In the genomic region with DNA sequence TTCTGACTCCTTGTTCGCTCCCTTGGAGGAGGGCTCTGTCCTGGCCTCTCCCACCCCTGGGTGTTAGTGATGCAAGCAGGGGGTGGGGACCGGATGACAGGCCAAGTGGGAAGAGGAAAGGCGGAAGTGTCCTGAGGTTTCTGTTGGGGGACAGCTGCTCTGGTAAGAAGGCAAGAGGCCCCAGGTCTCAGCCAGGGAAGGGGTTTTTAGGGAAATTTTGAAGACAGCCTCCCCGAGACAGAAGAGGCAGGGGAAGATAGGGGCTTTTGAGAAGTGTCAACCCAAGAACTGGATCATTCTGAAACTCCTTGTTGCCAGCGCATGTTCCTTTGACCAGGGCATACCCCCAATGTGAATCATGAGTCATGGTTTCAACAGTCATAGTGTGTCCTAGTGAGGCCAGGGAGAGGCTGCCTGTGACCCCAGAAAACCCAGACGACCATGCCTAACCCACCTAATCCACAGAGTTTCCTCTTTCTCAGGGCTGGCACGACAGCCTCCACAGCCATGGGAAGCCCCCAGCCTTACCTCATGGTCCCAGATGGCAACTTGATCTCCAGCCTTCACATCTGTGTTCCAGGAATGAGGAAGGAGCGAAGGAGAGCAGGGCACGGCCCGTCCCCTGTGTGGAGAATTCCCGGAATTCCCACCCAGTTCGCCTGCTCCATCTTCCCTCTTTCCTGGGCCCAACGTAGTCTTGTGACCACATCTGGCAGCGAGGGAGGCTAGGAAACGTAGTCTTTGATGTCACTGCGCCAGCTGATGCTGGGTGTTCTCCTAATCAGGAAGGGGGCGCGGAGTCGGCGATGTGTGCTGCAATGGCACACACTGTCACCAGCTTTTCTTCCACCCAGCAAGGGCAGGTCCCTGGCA, we compare ENCODE assay signal across 8 cellular contexts. TPM values are rescaled to one million over a fixed set of nuclear protein-coding genes. Genes with fewer than 3 reads are reported as not detected.
DNase-seq lines count a peak whose midpoint lies in the region; ATAC-seq and TF ChIP-seq lines count a peak whose summit lies in the region.

No MANE protein-coding gene starts in this region.

- peak overlapping the region; percentile 82 for H3K27ac Mint-ChIP-seq in activated CD8-positive, alpha-beta T cell treated with anti-CD3 and anti-CD28 coated beads for 36 hours
- peak overlapping the region; percentile 88 to 99 (median 96) for H3K27ac Mint-ChIP-seq in naive thymus-derived CD8-positive, alpha-beta T cell

- H3K9me3 Mint-ChIP-seq in activated CD8-positive, alpha-beta T cell treated with anti-CD3 and anti-CD28 coated beads for 36 hours, result no peaks in the 10 kb centered on the region
- no peaks in the 10 kb centered on the region for H3K9me3 Mint-ChIP-seq in naive thymus-derived CD8-positive, alpha-beta T cell

- intact Hi-C loops in Right ventricle myocardium superior (cut with DNase I), result no loop called here
- intact Hi-C loops in activated CD8-positive, alpha-beta T cell treated with anti-CD3 and anti-CD28 coated beads for 36 hours (cut with micrococcal nuclease), result loop anchor here (5.0 kb wide), 1 partner anchor 318 kb away; a partner anchor contains a TSS

- H3F3A ChIP-seq in SK-N-SH (replicated peaks; ENCODE audit: insufficient read depth), result no peaks in the 10 kb centered on the region

- DNase-seq in Right ventricle myocardium superior, result peak; percentile 75
- no peak for DNase-seq in right atrium auricular region (ENCODE audit: low spot score)
- peak; percentile 83 for DNase-seq in activated CD8-positive, alpha-beta T cell treated with anti-CD3 and anti-CD28 coated beads for 36 hours
- DNase-seq in naive thymus-derived CD8-positive, alpha-beta T cell, result no peak
- DNase-seq in NCI-H2227 (lab: John Stamatoyannopoulos, UW; ENCODE audit: unreplicated experiment), result no peak
- no peak for DNase-seq in SK-N-SH
- no peak for DNase-seq in NCI-H1092 (lab: John Stamatoyannopoulos, UW)

- H3K27me3 Mint-ChIP-seq in activated CD8-positive, alpha-beta T cell treated with anti-CD3 and anti-CD28 coated beads for 36 hours, result no peaks in the 10 kb centered on the region
- no peaks in the 10 kb centered on the region for H3K27me3 Mint-ChIP-seq in naive thymus-derived CD8-positive, alpha-beta T cell

- no peak for TF ChIP-seq RAD21 in SK-N-SH (IDR thresholded peaks at IDR 0.05; ENCODE audit: low read length)

- H3K79me2 ChIP-seq in SK-N-SH (ENCODE audit: insufficient read depth), result no peaks in the 10 kb centered on the region

- H3K9ac ChIP-seq in SK-N-SH, result no peak overlapping the region

- no peaks in the 10 kb centered on the region for H3K36me3 Mint-ChIP-seq in activated CD8-positive, alpha-beta T cell treated with anti-CD3 and anti-CD28 coated beads for 36 hours (ENCODE audit: low read depth)
- H3K36me3 Mint-ChIP-seq in naive thymus-derived CD8-positive, alpha-beta T cell, result peaks cover 0 to 1% (median 0%) of the 10 kb centered on the region in 3 donors

- H3K9me2 ChIP-seq in SK-N-SH, result no peaks in the 10 kb centered on the region

- H3K27ac ChIP-seq in right atrium auricular region (peak overlapping the region in 1 of 2 donors; percentile 12), SK-N-SH (ENCODE audit: low read depth in 2 of 2, low read length in 1 of 2) (no peak overlapping the region)

- no peaks in the 10 kb centered on the region for H4K20me1 ChIP-seq in SK-N-SH (ENCODE audit: insufficient read depth)

- H3K4me1 Mint-ChIP-seq in activated CD8-positive, alpha-beta T cell treated with anti-CD3 and anti-CD28 coated beads for 36 hours (ENCODE audit: low read depth), result peaks cover 51% of the 10 kb centered on the region
- peaks cover 19 to 79% (median 74%) of the 10 kb centered on the region in 4 donors for H3K4me1 Mint-ChIP-seq in naive thymus-derived CD8-positive, alpha-beta T cell

- H3K4me1 ChIP-seq in right atrium auricular region (peaks cover 0 to 16% of the 10 kb centered on the region in 2 donors), SK-N-SH (ENCODE audit: control insufficient read depth in 1 of 2, insufficient read depth in 2 of 2, low read depth in 1 of 2, low read length in 1 of 2) (no peaks in the 10 kb centered on the region; a peak in 1 of 4 replicates)

- POLR2A ChIA-PET in activated CD8-positive, alpha-beta T cell treated with anti-CD3 and anti-CD28 coated beads for 36 hours (lab: Charles Lee), result interaction anchor here (1.0 to 3.0 kb wide), 2 partner anchors 10 to 231 kb away, joined by 3 to 21 read pairs; a partner anchor contains a TSS
- POLR2A ChIA-PET in naive thymus-derived CD8-positive, alpha-beta T cell (lab: Charles Lee), result interaction anchor here (1.0 to 9.1 kb wide), 4 partner anchors 7 to 412 kb away, joined by 3 to 254 read pairs (median 50); a partner anchor contains a TSS
- POLR2A ChIA-PET in SK-N-SH (lab: Yijun Ruan, JAX), result no interaction called here

- peak; percentile 58 for ATAC-seq in Right ventricle myocardium superior (ENCODE audit: poor library complexity)
- peak; percentile 46 for ATAC-seq in HG02981 (IDR thresholded peaks at IDR 0.05; ENCODE audit: unreplicated experiment)
- ATAC-seq in activated CD8-positive, alpha-beta T cell treated with anti-CD3 and anti-CD28 coated beads for 36 hours, result peak; percentile 61
- ATAC-seq in naive thymus-derived CD8-positive, alpha-beta T cell, result no peak

- TF ChIP-seq CTCF in right atrium auricular region (IDR thresholded peaks at IDR 0.05), result no peak
- TF ChIP-seq CTCF in activated CD8-positive, alpha-beta T cell treated with anti-CD3 and anti-CD28 coated beads for 36 hours (IDR thresholded peaks at IDR 0.05), result no peak
- no peak for TF ChIP-seq CTCF in SK-N-SH (IDR thresholded peaks at IDR 0.05)

- no peak for TF ChIP-seq EP300 in SK-N-SH (IDR thresholded peaks at IDR 0.05; ENCODE audit: borderline replicate concordance in 1 of 2, low read depth in 1 of 2, low read length in 1 of 2)

- CTCF ChIA-PET in activated CD8-positive, alpha-beta T cell treated with anti-CD3 and anti-CD28 coated beads for 36 hours (lab: Charles Lee), result interaction anchor here (0.8 to 6.5 kb wide), 5 partner anchors 12 to 94 kb away, joined by 3 to 39 read pairs (median 10); no protein-coding TSS in a partner anchor
- CTCF ChIA-PET in SK-N-SH (lab: Yijun Ruan, JAX), result interaction anchor here (0.6 to 6.1 kb wide), 6 partner anchors 9 to 244 kb away, joined by 3 to 36 read pairs (median 3); a partner anchor contains a TSS

- H3K4me3 Mint-ChIP-seq in activated CD8-positive, alpha-beta T cell treated with anti-CD3 and anti-CD28 coated beads for 36 hours, result no peak overlapping the region
- H3K4me3 Mint-ChIP-seq in naive thymus-derived CD8-positive, alpha-beta T cell, result peak overlapping the region in 7 of 10 donors; percentile 3 to 64 (median 26)

- no peaks in the 10 kb centered on the region for H3K36me3 ChIP-seq in right atrium auricular region
- no peaks in the 10 kb centered on the region for H3K36me3 ChIP-seq in SK-N-SH (replicated peaks in 1 of 2; ENCODE audit: control insufficient read depth in 1 of 2, insufficient read depth in 2 of 2, low read length in 1 of 2)

- H3K4me3 ChIP-seq in right atrium auricular region (no peak overlapping the region), SK-N-SH (ENCODE audit: low read depth in 2 of 2, low read length in 1 of 2) (no peak overlapping the region)

- H3K4me2 ChIP-seq in SK-N-SH, result no peak overlapping the region

- H3K9me3 ChIP-seq in right atrium auricular region (no peaks in the 10 kb centered on the region), SK-N-SH (no peaks in the 10 kb centered on the region)

- H3K27me3 ChIP-seq in right atrium auricular region (no peaks in the 10 kb centered on the region), SK-N-SH (ENCODE audit: insufficient read depth) (no peaks in the 10 kb centered on the region)

- no peak overlapping the region for H2AFZ ChIP-seq in SK-N-SH (ENCODE audit: low read depth)

- WGBS in SK-N-SH (ENCODE audit: low lambda C conversion rate), result 81% methylated on average over 18 of the region's 20 CpGs

TF ChIP-seq in SK-N-SH, 30 proteins besides CTCF, POLR2A, EP300 and RAD21 (continues in another document):
- TF ChIP-seq RFX5 (IDR thresholded peaks at IDR 0.05; ENCODE audit: low read length), result no peak
- TF ChIP-seq GABPA (IDR thresholded peaks at IDR 0.05; ENCODE audit: low read depth), result no peak
- no peak for TF ChIP-seq YY1 (IDR thresholded peaks at IDR 0.05; ENCODE audit: low read depth)
- TF ChIP-seq, protein P1, sequence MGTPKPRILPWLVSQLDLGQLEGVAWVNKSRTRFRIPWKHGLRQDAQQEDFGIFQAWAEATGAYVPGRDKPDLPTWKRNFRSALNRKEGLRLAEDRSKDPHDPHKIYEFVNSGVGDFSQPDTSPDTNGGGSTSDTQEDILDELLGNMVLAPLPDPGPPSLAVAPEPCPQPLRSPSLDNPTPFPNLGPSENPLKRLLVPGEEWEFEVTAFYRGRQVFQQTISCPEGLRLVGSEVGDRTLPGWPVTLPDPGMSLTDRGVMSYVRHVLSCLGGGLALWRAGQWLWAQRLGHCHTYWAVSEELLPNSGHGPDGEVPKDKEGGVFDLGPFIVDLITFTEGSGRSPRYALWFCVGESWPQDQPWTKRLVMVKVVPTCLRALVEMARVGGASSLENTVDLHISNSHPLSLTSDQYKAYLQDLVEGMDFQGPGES (IDR thresholded peaks at IDR 0.05; ENCODE audit: low read depth, low read length), result no peak
- TF ChIP-seq, protein P2, sequence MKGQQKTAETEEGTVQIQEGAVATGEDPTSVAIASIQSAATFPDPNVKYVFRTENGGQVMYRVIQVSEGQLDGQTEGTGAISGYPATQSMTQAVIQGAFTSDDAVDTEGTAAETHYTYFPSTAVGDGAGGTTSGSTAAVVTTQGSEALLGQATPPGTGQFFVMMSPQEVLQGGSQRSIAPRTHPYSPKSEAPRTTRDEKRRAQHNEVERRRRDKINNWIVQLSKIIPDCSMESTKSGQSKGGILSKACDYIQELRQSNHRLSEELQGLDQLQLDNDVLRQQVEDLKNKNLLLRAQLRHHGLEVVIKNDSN (IDR thresholded peaks at IDR 0.05; ENCODE audit: borderline replicate concordance, low read depth), result no peak

RNA-seq across cellular contexts. Expression of a gene that starts 4.9 kb away (rescaled TPM):
- 1.3 TPM for total RNA-seq in Right ventricle myocardium superior
- 1 to 10 TPM in 1 of 2 donors, under 1 TPM in 1; 0.67 to 1.2 TPM for total RNA-seq in right atrium auricular region
- 10 to 100 TPM; 15.1 to 16.4 TPM for total RNA-seq in activated CD8-positive, alpha-beta T cell treated with anti-CD3 and anti-CD28 coated beads for 36 hours
- 10 to 100 TPM; 36.3 to 41.4 TPM for total RNA-seq in naive thymus-derived CD8-positive, alpha-beta T cell
- polyA plus RNA-seq in naive thymus-derived CD8-positive, alpha-beta T cell, result 10 to 100 TPM in 1 of 3 donors, 1 to 10 TPM in 2; 9.4 to 37.2 (median 9.7) TPM
- polyA plus RNA-seq in SK-N-SH (2012; rRNA removed), result 0.03 TPM in 1 of 2 replicates, not detected in the other
- 0.03 TPM in 1 of 2 replicates, not detected in the other for polyA plus RNA-seq in SK-N-SH (2012; cell fraction: cytosol; rRNA removed)
- polyA plus RNA-seq in SK-N-SH (2012; cell fraction: nucleus; rRNA removed), result 0.28 and 0.37 TPM in 2 replicates

RNA-seq across cellular contexts. Expression of a gene that starts 49.2 kb away (rescaled TPM):
- total RNA-seq in Right ventricle myocardium superior, result 1.6 TPM
- 1 to 10 TPM; 3.3 to 5.1 TPM for total RNA-seq in right atrium auricular region
- 10 to 100 TPM; 59.4 to 63.5 TPM for total RNA-seq in activated CD8-positive, alpha-beta T cell treated with anti-CD3 and anti-CD28 coated beads for 36 hours
- 10 to 100 TPM; 11.0 to 12.4 TPM for total RNA-seq in naive thymus-derived CD8-positive, alpha-beta T cell
- 10 to 100 TPM in 2 of 3 donors, 1 to 10 TPM in 1; 8.2 to 12.0 (median 11.3) TPM for polyA plus RNA-seq in naive thymus-derived CD8-positive, alpha-beta T cell
- 23.7 and 26.8 TPM in 2 replicates for polyA plus RNA-seq in SK-N-SH (2012; rRNA removed)
- polyA plus RNA-seq in SK-N-SH (2012; cell fraction: cytosol; rRNA removed), result 15.1 and 21.2 TPM in 2 replicates
- 15.7 and 19.5 TPM in 2 replicates for polyA plus RNA-seq in SK-N-SH (2012; cell fraction: nucleus; rRNA removed)

Comparison
In these comparisons a context has a peak if more than half of its experiments do, and no peak if none do; other contexts are left out.
1. DNase-seq: peak in Right ventricle myocardium superior (single experiment) and activated CD8-positive, alpha-beta T cell treated with anti-CD3 and anti-CD28 coated beads for 36 hours (single experiment); none in right atrium auricular region (single experiment), naive thymus-derived CD8-positive, alpha-beta T cell (0 of 10), NCI-H2227 (single experiment), SK-N-SH (single experiment) and NCI-H1092 (single experiment).
2. ATAC-seq: peak in Right ventricle myocardium superior (single experiment), HG02981 (single experiment) and activated CD8-positive, alpha-beta T cell treated with anti-CD3 and anti-CD28 coated beads for 36 hours (single experiment); none in naive thymus-derived CD8-positive, alpha-beta T cell (0 of 2).
3. RNA of a gene that starts 49.2 kb away (total RNA-seq): 59.4 to 63.5 TPM in activated CD8-positive, alpha-beta T cell treated with anti-CD3 and anti-CD28 coated beads for 36 hours; 11.0 to 12.4 TPM in naive thymus-derived CD8-positive, alpha-beta T cell, 3.3 to 5.1 TPM in right atrium auricular region and 1.6 TPM in Right ventricle myocardium superior (single experiment); every median in the first group is over 4 times any median in the second.